Comparison of ENCODE assay signal across 8 cellular contexts in the genomic region with DNA sequence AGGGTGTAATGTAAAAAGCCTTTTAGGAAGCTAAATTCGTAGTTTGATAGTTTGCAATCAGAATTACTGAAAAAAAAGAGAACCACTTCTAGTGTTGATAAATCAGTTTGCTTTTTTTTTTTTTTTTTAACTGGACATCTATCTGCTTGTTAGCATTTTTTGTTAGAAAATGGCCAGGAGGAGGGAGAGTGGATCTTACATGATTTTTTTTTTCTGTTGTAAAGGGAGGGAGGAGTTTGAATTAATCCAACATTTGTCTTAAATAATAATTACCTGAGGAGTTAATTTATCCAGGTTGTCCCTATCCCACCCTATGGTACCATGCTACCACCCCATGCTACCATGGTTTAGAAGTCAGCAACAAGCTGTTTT. TPM values are rescaled to one million over a fixed set of nuclear protein-coding genes. Genes with fewer than 3 reads are reported as not detected.
DNase-seq lines count a peak whose midpoint lies in the region; ATAC-seq and TF ChIP-seq lines count a peak whose summit lies in the region.

No MANE protein-coding gene starts in this region.

- intact Hi-C loops in gastrocnemius medialis (cut with DNase I; ENCODE audit: low total_unique reads), result loop anchor here (5.0 to 10.0 kb wide), 4 partner anchors 140 to 578 kb away; a partner anchor contains a TSS

- in situ Hi-C loops in GM23248 (cut with MboI), result no loop called here
- in situ Hi-C loops in gastrocnemius medialis (cut with MboI; ENCODE audit: low sequenced_read_pairs in 4 of 4), result loop anchor here in 2 of 4 donors (5.0 to 10.0 kb wide), 2 partner anchors 132 to 140 kb away; a partner anchor contains a TSS

- no peaks in the 10 kb centered on the region for H3K27me3 ChIP-seq in GM23248 (replicated peaks; ENCODE audit: insufficient read depth)
- no peaks in the 10 kb centered on the region for H3K27me3 ChIP-seq in gastrocnemius medialis

- no peak for TF ChIP-seq CTCF in VCaP (conservative IDR thresholded peaks at IDR 0.05)
- no peak for TF ChIP-seq CTCF in fibroblast of villous mesenchyme (IDR thresholded peaks at IDR 0.05; ENCODE audit: insufficient read depth, low read depth, low read length)
- no peak for TF ChIP-seq CTCF in gastrocnemius medialis (IDR thresholded peaks at IDR 0.05 in 4 of 5, conservative IDR thresholded peaks at IDR 0.05 in 1 of 5)

- peak overlapping the region; percentile 96 for H3K9ac ChIP-seq in GM23248

- DNase-seq in GM23248 (no peak), fibroblast of villous mesenchyme (ENCODE audit: low read depth) (peak; percentile 16), gastrocnemius medialis (no peak), NCI-H524 (lab: John Stamatoyannopoulos, UW) (no peak)

- WGBS in GM23248 (ENCODE audit: low coverage in 1 of 2, low lambda C conversion rate in 2 of 2, missing lambda C conversion rate in 2 of 2), 2 experiments, result 0 to 3% methylated on average over 1 of the region's 1 CpG

- H3K4me3 ChIP-seq in GM23248, result peak overlapping the region; percentile 94
- H3K4me3 ChIP-seq in fibroblast of villous mesenchyme (ENCODE audit: low read depth, low read length), result peak overlapping the region; percentile 96
- peak overlapping the region; percentile 85 to 97 (median 94) for H3K4me3 ChIP-seq in gastrocnemius medialis

- H3K9me3 ChIP-seq in GM23248 (ENCODE audit: low read depth) (no peaks in the 10 kb centered on the region), gastrocnemius medialis (no peaks in the 10 kb centered on the region)

- H3F3A ChIP-seq in GM23248 (ENCODE audit: insufficient read depth), result no peaks in the 10 kb centered on the region; the same call in 1 of the 2 replicates

- no peaks in the 10 kb centered on the region for H3K36me3 ChIP-seq in GM23248 (ENCODE audit: low read depth)
- H3K36me3 ChIP-seq in gastrocnemius medialis, result no peaks in the 10 kb centered on the region

- H4K20me1 ChIP-seq in GM23248 (ENCODE audit: insufficient read depth), result peaks cover 9% of the 10 kb centered on the region; the same call in 1 of the 2 replicates

- H3K27ac ChIP-seq in GM23248, result peak overlapping the region; percentile 75
- peak overlapping the region; percentile 83 for H3K27ac ChIP-seq in VCaP
- peak overlapping the region; percentile 95 to 99 (median 98) for H3K27ac ChIP-seq in gastrocnemius medialis

- H3K4me2 ChIP-seq in GM23248 (ENCODE audit: unreplicated experiment), result peak overlapping the region; percentile 87

- H3K9me2 ChIP-seq in GM23248 (ENCODE audit: insufficient read depth), result no peaks in the 10 kb centered on the region

- TF ChIP-seq POLR2A in gastrocnemius medialis (IDR thresholded peaks at IDR 0.05), result no peak

- H3K79me2 ChIP-seq in GM23248 (ENCODE audit: insufficient read depth), result peaks cover 56% of the 10 kb centered on the region

- no peak for ATAC-seq in gastrocnemius medialis
- ATAC-seq in GM19397 (IDR thresholded peaks at IDR 0.05; ENCODE audit: unreplicated experiment), result no peak
- ATAC-seq in HG02884 (IDR thresholded peaks at IDR 0.05; ENCODE audit: unreplicated experiment), result no peak
- no peak for ATAC-seq in HG02588 (IDR thresholded peaks at IDR 0.05; ENCODE audit: unreplicated experiment)

- peak overlapping the region; percentile 73 for H2AFZ ChIP-seq in GM23248

- H3K4me1 ChIP-seq in GM23248 (ENCODE audit: insufficient read depth), result peaks cover 27% of the 10 kb centered on the region
- H3K4me1 ChIP-seq in gastrocnemius medialis, result peaks cover 36 to 38% of the 10 kb centered on the region in 2 donors

RNA-seq across cellular contexts. Expression of a gene that starts 1.2 kb away (rescaled TPM):
- total RNA-seq in GM23248 (2014; rRNA removed; shearing (Covaris generic)), result 8.9 and 10.5 TPM in 2 replicates
- polyA plus RNA-seq in GM23248 (2016; fragmentation: Nextera tagmentation; extraction: Ambion mirVana), result 10.2 and 10.9 TPM in 2 replicates
- 24.2 and 28.9 TPM in 2 replicates for total RNA-seq in fibroblast of villous mesenchyme
- total RNA-seq in gastrocnemius medialis, result 10 to 100 TPM; 26.2 to 55.9 (median 40.7) TPM
